15 cellular contexts compared by ENCODE assay signal in genomic region chr12:93273834-93274705, GRCh38.
DNase-seq lines count a peak whose midpoint lies in the region; TF ChIP-seq lines count a peak whose summit lies in the region.
"Had no signal": no experiment of that assay in that cellular context is flagged by ENCODE, and none has a peak within 500 bp of the region (broad histone marks: within the 10 kb centered on the region; RNA-seq: fewer than 3 reads in every experiment).

No MANE protein-coding gene starts in this region.

- no peak for TF ChIP-seq CTCF in chondrocyte (IDR thresholded peaks at IDR 0.05)
- TF ChIP-seq CTCF in osteocyte (IDR thresholded peaks at IDR 0.05) = no peak

- H3K27ac Mint-ChIP-seq in chondrocyte (ENCODE audit: unreplicated experiment) = peak overlapping the region; percentile 49
- peak overlapping the region; percentile 73 for H3K27ac Mint-ChIP-seq in osteocyte (ENCODE audit: unreplicated experiment)
- no peak overlapping the region for H3K27ac Mint-ChIP-seq in activated CD4-positive, alpha-beta memory T cell treated with anti-CD3 and anti-CD28 coated beads for 36 hours
- H3K27ac Mint-ChIP-seq: CD14-positive monocyte had no signal

- peak overlapping the region; percentile 41 for H3K4me3 Mint-ChIP-seq in chondrocyte (ENCODE audit: unreplicated experiment)
- peak overlapping the region; percentile 60 for H3K4me3 Mint-ChIP-seq in osteocyte (ENCODE audit: unreplicated experiment)
- H3K4me3 Mint-ChIP-seq in activated CD4-positive, alpha-beta memory T cell treated with anti-CD3 and anti-CD28 coated beads for 36 hours = no peak overlapping the region
- H3K4me3 Mint-ChIP-seq: CD14-positive monocyte had no signal

- H3K9me3 Mint-ChIP-seq in chondrocyte (ENCODE audit: low read depth) (peaks cover 3% of the 10 kb centered on the region), osteocyte (ENCODE audit: unreplicated experiment) (peaks cover 4% of the 10 kb centered on the region)
- peaks cover 2% of the 10 kb centered on the region for H3K9me3 Mint-ChIP-seq in activated CD4-positive, alpha-beta memory T cell treated with anti-CD3 and anti-CD28 coated beads for 36 hours

- intact Hi-C loops in activated CD4-positive, alpha-beta memory T cell treated with anti-CD3 and anti-CD28 coated beads for 36 hours (cut with micrococcal nuclease) = no loop called here

- peaks cover 14% of the 10 kb centered on the region for H3K4me1 Mint-ChIP-seq in chondrocyte (ENCODE audit: low read depth)
- peaks cover 17% of the 10 kb centered on the region for H3K4me1 Mint-ChIP-seq in osteocyte (ENCODE audit: unreplicated experiment)
- peaks cover 5% of the 10 kb centered on the region for H3K4me1 Mint-ChIP-seq in activated CD4-positive, alpha-beta memory T cell treated with anti-CD3 and anti-CD28 coated beads for 36 hours (ENCODE audit: low read depth)
- H3K4me1 Mint-ChIP-seq: CD14-positive monocyte had no signal

- peak; percentile 80 for DNase-seq in ELF-1 (ENCODE audit: low read depth, low spot score)
- DNase-seq in LHCN-M2 (ENCODE audit: low read depth) = peak; percentile 1
- no peak for DNase-seq in chondrocyte (ENCODE audit: low spot score)
- no peak for DNase-seq in osteocyte (ENCODE audit: extremely low spot score, unreplicated experiment)
- no peak for DNase-seq in activated CD4-positive, alpha-beta memory T cell treated with anti-CD3 and anti-CD28 coated beads for 36 hours
- DNase-seq in superior temporal gyrus (ENCODE audit: extremely low spot score) = no peak
- no peak for DNase-seq in GM19240 (ENCODE audit: insufficient read length, low spot score)
- DNase-seq in cerebellar nuclear complex (lab: John Stamatoyannopoulos, UW) = no peak
- DNase-seq: activated gamma-delta T cell treated with Interleukin-2 at 50 U/mL for 16 hours; heart right ventricle; kidney glomerular epithelial cell; NCI-H1092 treated with DMSO at 0.1 percent for 48 hours; stimulated activated CD8-positive, alpha-beta memory T cell treated with anti-CD3 and anti-CD28 coated beads, Interleukin-4, amount 100 ng/mL, for 48 hours; upper lobe of right lung had no signal

- CTCF ChIA-PET in activated CD4-positive, alpha-beta memory T cell treated with anti-CD3 and anti-CD28 coated beads for 36 hours (lab: Charles Lee) = no interaction called here

- H3K36me3 Mint-ChIP-seq in chondrocyte (ENCODE audit: low read depth) (no peaks in the 10 kb centered on the region), osteocyte (ENCODE audit: unreplicated experiment) (no peaks in the 10 kb centered on the region)
- H3K36me3 Mint-ChIP-seq in activated CD4-positive, alpha-beta memory T cell treated with anti-CD3 and anti-CD28 coated beads for 36 hours = no peaks in the 10 kb centered on the region
- H3K36me3 Mint-ChIP-seq: CD14-positive monocyte had no signal

- H3K27me3 Mint-ChIP-seq in chondrocyte (ENCODE audit: low read depth) = no peaks in the 10 kb centered on the region
- no peaks in the 10 kb centered on the region for H3K27me3 Mint-ChIP-seq in osteocyte (ENCODE audit: unreplicated experiment)
- H3K27me3 Mint-ChIP-seq in activated CD4-positive, alpha-beta memory T cell treated with anti-CD3 and anti-CD28 coated beads for 36 hours = no peaks in the 10 kb centered on the region

- POLR2A ChIA-PET in activated CD4-positive, alpha-beta memory T cell treated with anti-CD3 and anti-CD28 coated beads for 36 hours (lab: Charles Lee) = no interaction called here

Comparison
In these comparisons a context has a peak if more than half of its experiments do, and no peak if none do; other contexts are left out.
1. DNase-seq: peak in ELF-1 (single experiment) and LHCN-M2 (single experiment); none in chondrocyte (single experiment), osteocyte (single experiment), activated CD4-positive, alpha-beta memory T cell treated with anti-CD3 and anti-CD28 coated beads for 36 hours (single experiment), superior temporal gyrus (single experiment), GM19240 (single experiment) and cerebellar nuclear complex (0 of 2).